8 cellular contexts compared by ENCODE assay signal in genomic region chr22:17158176-17158567, GRCh38. TPM values are rescaled to one million over a fixed set of nuclear protein-coding genes. Genes with fewer than 3 reads are reported as not detected.
A peak's percentile ranks its signal among the peaks of the same experiment; 100 is the strongest.
DNase-seq lines count a peak whose midpoint lies in the region; ATAC-seq and TF ChIP-seq lines count a peak whose summit lies in the region.

No MANE protein-coding gene starts in this region.

- H3K4me1 Mint-ChIP-seq in mesothelial cell of epicardium, result peaks cover 17% of the 10 kb centered on the region

- H3K27ac Mint-ChIP-seq in mesothelial cell of epicardium, result peak overlapping the region; percentile 91

- H3K27me3 ChIP-seq in left ventricle myocardium inferior (ENCODE audit: low read depth) (no peaks in the 10 kb centered on the region), breast epithelium (no peaks in the 10 kb centered on the region), uterus (no peaks in the 10 kb centered on the region)

- no peaks in the 10 kb centered on the region for H3K36me3 ChIP-seq in left ventricle myocardium inferior
- H3K36me3 ChIP-seq in breast epithelium, result no peaks in the 10 kb centered on the region
- H3K36me3 ChIP-seq in uterus, result no peaks in the 10 kb centered on the region

- DNase-seq in left ventricle myocardium inferior (no peak), left ventricle myocardium superior (no peak), breast epithelium (ENCODE audit: low spot score in 2 of 2) (no peak), mesothelial cell of epicardium (ENCODE audit: low spot score in 2 of 2, unreplicated experiment in 2 of 2) (no peak), uterus (no peak), NCI-H1436 (lab: John Stamatoyannopoulos, UW) (no peak), kidney glomerular epithelial cell (lab: John Stamatoyannopoulos, UW) (no peak)

- H3K4me3 Mint-ChIP-seq in mesothelial cell of epicardium, result peak overlapping the region; percentile 75

- no peaks in the 10 kb centered on the region for H3K27me3 Mint-ChIP-seq in mesothelial cell of epicardium (ENCODE audit: low read depth)

- H3K9me3 ChIP-seq in left ventricle myocardium inferior (replicated peaks), result no peaks in the 10 kb centered on the region
- H3K9me3 ChIP-seq in breast epithelium, result no peaks in the 10 kb centered on the region
- H3K9me3 ChIP-seq in uterus, result no peaks in the 10 kb centered on the region

- intact Hi-C loops in left ventricle myocardium inferior (cut with micrococcal nuclease) (no loop called here), left ventricle myocardium superior (cut with micrococcal nuclease) (no loop called here), breast epithelium (cut with DNase I; ENCODE audit: low total_unique reads) (no loop called here), uterus (cut with DNase I; ENCODE audit: low total_unique reads) (loop anchor here (10.0 kb wide), 1 partner anchor 73 kb away; the partner anchor contains the start of gene IL17RA)

- TF ChIP-seq CTCF in left ventricle myocardium inferior (IDR thresholded peaks at IDR 0.05; ENCODE audit: borderline replicate concordance), result no peak
- no peak for TF ChIP-seq CTCF in breast epithelium (IDR thresholded peaks at IDR 0.05)
- no peak for TF ChIP-seq CTCF in mesothelial cell of epicardium (IDR thresholded peaks at IDR 0.05; ENCODE audit: unreplicated experiment)
- TF ChIP-seq CTCF in uterus (IDR thresholded peaks at IDR 0.05), result no peak

- H3K36me3 Mint-ChIP-seq in mesothelial cell of epicardium, result peaks cover 4% of the 10 kb centered on the region

- H3K4me3 ChIP-seq in left ventricle myocardium inferior, result peak overlapping the region; percentile 89
- peak overlapping the region; percentile 66 to 71 (median 70) for H3K4me3 ChIP-seq in breast epithelium
- H3K4me3 ChIP-seq in uterus, result peak overlapping the region; percentile 46 to 83

- H3K9me3 Mint-ChIP-seq in mesothelial cell of epicardium, result no peaks in the 10 kb centered on the region

- no peak for ATAC-seq in left ventricle myocardium superior
- ATAC-seq in HG02970 (IDR thresholded peaks at IDR 0.05; ENCODE audit: low FRiP score, unreplicated experiment), result no peak

- H3K27ac ChIP-seq in left ventricle myocardium inferior (replicated peaks) (peak overlapping the region; percentile 97), breast epithelium (peak overlapping the region; percentile 79 to 88), uterus (peak overlapping the region; percentile 72 to 89)

- no peak for TF ChIP-seq POLR2A in breast epithelium (IDR thresholded peaks at IDR 0.05)
- no peak for TF ChIP-seq POLR2A in uterus (IDR thresholded peaks at IDR 0.05)

- peaks cover 55% of the 10 kb centered on the region for H3K4me1 ChIP-seq in left ventricle myocardium inferior
- no peaks in the 10 kb centered on the region for H3K4me1 ChIP-seq in breast epithelium
- H3K4me1 ChIP-seq in uterus, result no peaks in the 10 kb centered on the region

RNA-seq across cellular contexts. Expression of gene HDHD5, which starts 0.9 kb away (rescaled TPM):
- 52.6 TPM for total RNA-seq in left ventricle myocardium inferior
- 63.8 TPM for total RNA-seq in left ventricle myocardium superior
- total RNA-seq in breast epithelium, result 10 to 100 TPM; 42.0 to 54.4 (median 53.8) TPM
- total RNA-seq in mesothelial cell of epicardium, result 42.3 to 47.1 TPM (median 42.6 TPM) in 3 replicates
- 10 to 100 TPM in 3 of 4 donors, 1 to 10 TPM in 1; 7.4 to 43.0 (median 28.9) TPM for total RNA-seq in uterus

RNA-seq across cellular contexts. Expression of gene TMEM121B, which starts 37.0 kb away (rescaled TPM):
- total RNA-seq in left ventricle myocardium inferior (1.5 TPM), left ventricle myocardium superior (1.7 TPM), breast epithelium (under 1 TPM in 2 of 3 donors, not detected in 1; 0.44 to 0.48 TPM), mesothelial cell of epicardium (1.0 to 1.1 TPM (median 1.1 TPM) in 3 replicates), uterus (under 1 TPM in 3 of 4 donors, not detected in 1; 0.26 to 0.49 (median 0.35) TPM)
